In genomic region chr2:187916799-187917198, GRCh38 we compare ENCODE assay signal across 25 cellular contexts.
"Had no signal": no experiment of that assay in that cellular context is flagged by ENCODE, and none has a peak within 500 bp of the region (broad histone marks: within the 10 kb centered on the region; RNA-seq: fewer than 3 reads in every experiment).

No MANE protein-coding gene starts in this region.

- H3K4me3 ChIP-seq: coronary artery, esophagus squamous epithelium, lung, mucosa of descending colon, smooth muscle cell, testis, tibial artery had no signal

- H3K79me2 ChIP-seq: parathyroid adenoma had no signal

- ATAC-seq: mucosa of descending colon; natural killer cell treated with Interleukin-12 subunit alpha and Interleukin-12 subunit beta and Interleukin-15 and Interleukin-18, amount 100 ng/mL, for 72 hours; sciatic nerve; stimulated activated effector memory CD8-positive, alpha-beta T cell treated with anti-CD3 and anti-CD28 coated beads, Interleukin-12 subunit alpha, Interleukin-12 subunit beta, amount 100 ng/mL, for 72 hours; stimulated activated naive CD8-positive, alpha-beta T cell treated with anti-CD3 and anti-CD28 coated beads, Interleukin-15, Interleukin-2, amounts not matched to agents 100 U/mL and 50 U/mL, for 24 hours had no signal

- H3K27me3 ChIP-seq: esophagus squamous epithelium, testis, tibial artery had no signal

- H3K27ac ChIP-seq: coronary artery, esophagus squamous epithelium, parathyroid adenoma, testis, tibial artery had no signal

- H3K4me2 ChIP-seq: smooth muscle cell had no signal

- DNase-seq: dermis blood vessel endothelial cell; effector memory CD4-positive, alpha-beta T cell; erythroblast; esophagus squamous epithelium; hypothalamus; immature natural killer cell; islet precursor cell; mucosa of descending colon; naive B cell; stimulated activated CD4-positive, alpha-beta T cell treated with anti-CD3 and anti-CD28 coated beads, Interleukin-12 subunit alpha, Interleukin-12 subunit beta, amount 100 ng/mL, for 4 hours; stimulated activated CD4-positive, alpha-beta T cell treated with anti-CD3 and anti-CD28 coated beads, Interleukin-1b, Interleukin-23, amount 100 ng/mL, for 48 hours; stimulated activated CD4-positive, alpha-beta T cell treated with anti-CD3 and anti-CD28 coated beads, Interleukin-4, amount 100 ng/mL, for 1 hour; stimulated activated naive CD8-positive, alpha-beta T cell treated with anti-CD3 and anti-CD28 coated beads, Interleukin-15, Interleukin-2, amounts not matched to agents 100 U/mL and 50 U/mL, for 24 hours; substantia nigra; testis; tibial artery had no signal

- H3K4me1 ChIP-seq: esophagus squamous epithelium, parathyroid adenoma, testis, tibial artery had no signal

- H2AFZ ChIP-seq: parathyroid adenoma had no signal

- H3K36me3 ChIP-seq: esophagus squamous epithelium, tibial artery had no signal

- FAIRE-seq: endothelial cell of umbilical vein, frontal cortex had no signal

- H3K9ac ChIP-seq: parathyroid adenoma had no signal

- H3K9me3 ChIP-seq: esophagus squamous epithelium, mucosa of descending colon, testis, tibial artery had no signal
